ENCODE assay signal across 2 cellular contexts in the genomic region with DNA sequence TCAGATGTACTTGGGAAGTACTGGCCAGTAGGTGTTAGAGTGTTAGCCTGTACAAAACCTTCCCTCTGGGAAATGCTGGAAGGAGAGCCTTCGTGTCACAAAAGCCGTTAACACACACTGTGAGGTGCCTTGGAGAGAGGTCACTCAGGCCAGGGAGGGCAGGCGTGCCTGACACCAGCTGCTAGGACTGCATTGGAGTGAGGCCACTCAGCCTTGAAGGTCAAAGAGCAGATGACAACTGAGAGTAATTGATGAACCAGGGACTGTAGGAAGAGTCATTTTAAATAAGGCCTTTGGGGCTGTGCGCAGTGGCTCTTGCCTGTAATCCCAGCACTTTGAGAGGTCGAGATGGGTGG.
TF ChIP-seq lines count a peak whose summit lies in the region.

No MANE protein-coding gene starts in this region.

TF ChIP-seq in IMR-90, 13 proteins besides CTCF, POLR2A, EP300 and RAD21:
- TF ChIP-seq USF2 (IDR thresholded peaks at IDR 0.05; ENCODE audit: low read depth, low read length): no peak
- no peak for TF ChIP-seq CEBPB (IDR thresholded peaks at IDR 0.05; ENCODE audit: low read depth, low read length)

TF ChIP-seq in K562, 482 proteins besides CTCF, POLR2A, EP300 and RAD21:
- TF ChIP-seq NR2C1 (IDR thresholded peaks at IDR 0.05) (peak; percentile 41; the same call in 1 of the 2 replicates), NR2C1 (tag; IDR thresholded peaks at IDR 0.05) (peak; percentile 80), MEIS2 (IDR thresholded peaks at IDR 0.05; ENCODE audit: partially characterized antibody) (peak; percentile 41), NCOA2 (IDR thresholded peaks at IDR 0.05; ENCODE audit: partially characterized antibody in 2 of 2) (no peak), KDM4B (IDR thresholded peaks at IDR 0.05; ENCODE audit: borderline replicate concordance in 2 of 2, low read depth in 1 of 2) (no peak), PCBP2 (IDR thresholded peaks at IDR 0.05; ENCODE audit: low read depth, low read length, poor library complexity, severe bottlenecking) (no peak), HOMEZ (CRISPR knock-in tag; IDR thresholded peaks at IDR 0.05) (no peak), NR2C2 (CRISPR knock-in tag; IDR thresholded peaks at IDR 0.05) (no peak), NR2C2 (tag; IDR thresholded peaks at IDR 0.05) (peak; percentile 32; the same call in 1 of the 2 replicates), MEF2A (IDR thresholded peaks at IDR 0.05; ENCODE audit: control insufficient read depth, low read depth, low read length) (no peak), ZNF609 (CRISPR knock-in tag; IDR thresholded peaks at IDR 0.05; ENCODE audit: borderline replicate concordance) (no peak), ZNF707 (CRISPR knock-in tag; conservative IDR thresholded peaks at IDR 0.05) (no peak), XRCC3 (IDR thresholded peaks at IDR 0.05) (no peak), RHOXF2B (CRISPR knock-in tag; conservative IDR thresholded peaks at IDR 0.05) (no peak), RAD51 (IDR thresholded peaks at IDR 0.05; ENCODE audit: borderline replicate concordance, low read depth) (no peak)
- TF ChIP-seq, protein P1, sequence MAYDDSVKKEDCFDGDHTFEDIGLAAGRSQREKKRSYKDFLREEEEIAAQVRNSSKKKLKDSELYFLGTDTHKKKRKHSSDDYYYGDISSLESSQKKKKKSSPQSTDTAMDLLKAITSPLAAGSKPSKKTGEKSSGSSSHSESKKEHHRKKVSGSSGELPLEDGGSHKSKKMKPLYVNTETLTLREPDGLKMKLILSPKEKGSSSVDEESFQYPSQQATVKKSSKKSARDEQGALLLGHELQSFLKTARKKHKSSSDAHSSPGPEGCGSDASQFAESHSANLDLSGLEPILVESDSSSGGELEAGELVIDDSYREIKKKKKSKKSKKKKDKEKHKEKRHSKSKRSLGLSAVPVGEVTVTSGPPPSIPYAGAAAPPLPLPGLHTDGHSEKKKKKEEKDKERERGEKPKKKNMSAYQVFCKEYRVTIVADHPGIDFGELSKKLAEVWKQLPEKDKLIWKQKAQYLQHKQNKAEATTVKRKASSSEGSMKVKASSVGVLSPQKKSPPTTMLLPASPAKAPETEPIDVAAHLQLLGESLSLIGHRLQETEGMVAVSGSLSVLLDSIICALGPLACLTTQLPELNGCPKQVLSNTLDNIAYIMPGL (CRISPR knock-in tag; IDR thresholded peaks at IDR 0.05): no peak
- TF ChIP-seq, protein P2, sequence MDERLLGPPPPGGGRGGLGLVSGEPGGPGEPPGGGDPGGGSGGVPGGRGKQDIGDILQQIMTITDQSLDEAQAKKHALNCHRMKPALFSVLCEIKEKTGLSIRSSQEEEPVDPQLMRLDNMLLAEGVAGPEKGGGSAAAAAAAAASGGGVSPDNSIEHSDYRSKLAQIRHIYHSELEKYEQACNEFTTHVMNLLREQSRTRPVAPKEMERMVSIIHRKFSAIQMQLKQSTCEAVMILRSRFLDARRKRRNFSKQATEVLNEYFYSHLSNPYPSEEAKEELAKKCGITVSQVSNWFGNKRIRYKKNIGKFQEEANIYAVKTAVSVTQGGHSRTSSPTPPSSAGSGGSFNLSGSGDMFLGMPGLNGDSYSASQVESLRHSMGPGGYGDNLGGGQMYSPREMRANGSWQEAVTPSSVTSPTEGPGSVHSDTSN (CRISPR knock-in tag; IDR thresholded peaks at IDR 0.05; ENCODE audit: low read depth): no peak
- TF ChIP-seq, protein P2 (tag; conservative IDR thresholded peaks at IDR 0.05; ENCODE audit: low read depth): peak; percentile 52; the same call in 1 of the 2 replicates
